Comparison of ENCODE assay signal across 1 cellular context in genomic region chr2:10448208-10448645, GRCh38.
TF ChIP-seq lines count a peak whose summit lies in the region.

ODC1 (minus strand) TSS chr2:10448327; CDS start chr2:10445032, 3,295 bp downstream.

TF ChIP-seq in HepG2, 621 proteins besides CTCF, POLR2A, EP300 and RAD21 (continued from another document):
- no peak for TF ChIP-seq BCL3 (CRISPR knock-in tag; IDR thresholded peaks at IDR 0.05)
- peak; percentile 5; the same call in 1 of the 2 replicates for TF ChIP-seq SAP130 (CRISPR knock-in tag; IDR thresholded peaks at IDR 0.05; ENCODE audit: low read depth)
- TF ChIP-seq GABPB1 (CRISPR knock-in tag; IDR thresholded peaks at IDR 0.05), result 0 out of 2 replicates have a peak, but pooled peaks have one; percentile 2
- TF ChIP-seq RFX3 (CRISPR knock-in tag; IDR thresholded peaks at IDR 0.05), result peak; percentile 73
- TF ChIP-seq, protein P1, sequence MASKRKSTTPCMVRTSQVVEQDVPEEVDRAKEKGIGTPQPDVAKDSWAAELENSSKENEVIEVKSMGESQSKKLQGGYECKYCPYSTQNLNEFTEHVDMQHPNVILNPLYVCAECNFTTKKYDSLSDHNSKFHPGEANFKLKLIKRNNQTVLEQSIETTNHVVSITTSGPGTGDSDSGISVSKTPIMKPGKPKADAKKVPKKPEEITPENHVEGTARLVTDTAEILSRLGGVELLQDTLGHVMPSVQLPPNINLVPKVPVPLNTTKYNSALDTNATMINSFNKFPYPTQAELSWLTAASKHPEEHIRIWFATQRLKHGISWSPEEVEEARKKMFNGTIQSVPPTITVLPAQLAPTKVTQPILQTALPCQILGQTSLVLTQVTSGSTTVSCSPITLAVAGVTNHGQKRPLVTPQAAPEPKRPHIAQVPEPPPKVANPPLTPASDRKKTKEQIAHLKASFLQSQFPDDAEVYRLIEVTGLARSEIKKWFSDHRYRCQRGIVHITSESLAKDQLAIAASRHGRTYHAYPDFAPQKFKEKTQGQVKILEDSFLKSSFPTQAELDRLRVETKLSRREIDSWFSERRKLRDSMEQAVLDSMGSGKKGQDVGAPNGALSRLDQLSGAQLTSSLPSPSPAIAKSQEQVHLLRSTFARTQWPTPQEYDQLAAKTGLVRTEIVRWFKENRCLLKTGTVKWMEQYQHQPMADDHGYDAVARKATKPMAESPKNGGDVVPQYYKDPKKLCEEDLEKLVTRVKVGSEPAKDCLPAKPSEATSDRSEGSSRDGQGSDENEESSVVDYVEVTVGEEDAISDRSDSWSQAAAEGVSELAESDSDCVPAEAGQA (IDR thresholded peaks at IDR 0.05; ENCODE audit: low read depth), result peak; percentile 27; the same call in 1 of the 2 replicates
- TF ChIP-seq, protein P1 (CRISPR knock-in tag; IDR thresholded peaks at IDR 0.05; ENCODE audit: borderline replicate concordance), result no peak
- TF ChIP-seq PCBP1 (IDR thresholded peaks at IDR 0.05; ENCODE audit: borderline replicate concordance, low read depth, low read length), result no peak
- TF ChIP-seq YEATS4 (CRISPR knock-in tag; IDR thresholded peaks at IDR 0.05; ENCODE audit: borderline replicate concordance), result peak; percentile 23
- TF ChIP-seq ZC3H13 (CRISPR knock-in tag; IDR thresholded peaks at IDR 0.05), result no peak
- TF ChIP-seq ZNF75D (CRISPR knock-in tag; IDR thresholded peaks at IDR 0.05; ENCODE audit: borderline replicate concordance), result no peak
- TF ChIP-seq ZNF670 (CRISPR knock-in tag; IDR thresholded peaks at IDR 0.05; ENCODE audit: borderline replicate concordance), result 0 out of 2 replicates have a peak, but pooled peaks have one; percentile 14
- 0 out of 2 replicates have a peak, but pooled peaks have one; percentile 7 for TF ChIP-seq ZNF850 (CRISPR knock-in tag; conservative IDR thresholded peaks at IDR 0.05)
- 0 out of 2 replicates have a peak, but pooled peaks have one; percentile 18 for TF ChIP-seq ZNF672 (CRISPR knock-in tag; IDR thresholded peaks at IDR 0.05)
- TF ChIP-seq TBX2 (CRISPR knock-in tag; IDR thresholded peaks at IDR 0.05; ENCODE audit: borderline replicate concordance), result no peak
- TF ChIP-seq HNF4G (IDR thresholded peaks at IDR 0.05; ENCODE audit: borderline replicate concordance, low read depth, low read length), result no peak
- no peak for TF ChIP-seq HNF4G (CRISPR knock-in tag; IDR thresholded peaks at IDR 0.05; ENCODE audit: borderline replicate concordance, low read depth)
- TF ChIP-seq ASH2L (IDR thresholded peaks at IDR 0.05; ENCODE audit: insufficient read length, low read depth, low read length), result peak; percentile 18
- 0 out of 2 replicates have a peak, but pooled peaks have one; percentile 5 for TF ChIP-seq NR2C2 (CRISPR knock-in tag; IDR thresholded peaks at IDR 0.05; ENCODE audit: borderline replicate concordance)
- TF ChIP-seq ZNF24 (IDR thresholded peaks at IDR 0.05), result no peak
- TF ChIP-seq, protein P2, sequence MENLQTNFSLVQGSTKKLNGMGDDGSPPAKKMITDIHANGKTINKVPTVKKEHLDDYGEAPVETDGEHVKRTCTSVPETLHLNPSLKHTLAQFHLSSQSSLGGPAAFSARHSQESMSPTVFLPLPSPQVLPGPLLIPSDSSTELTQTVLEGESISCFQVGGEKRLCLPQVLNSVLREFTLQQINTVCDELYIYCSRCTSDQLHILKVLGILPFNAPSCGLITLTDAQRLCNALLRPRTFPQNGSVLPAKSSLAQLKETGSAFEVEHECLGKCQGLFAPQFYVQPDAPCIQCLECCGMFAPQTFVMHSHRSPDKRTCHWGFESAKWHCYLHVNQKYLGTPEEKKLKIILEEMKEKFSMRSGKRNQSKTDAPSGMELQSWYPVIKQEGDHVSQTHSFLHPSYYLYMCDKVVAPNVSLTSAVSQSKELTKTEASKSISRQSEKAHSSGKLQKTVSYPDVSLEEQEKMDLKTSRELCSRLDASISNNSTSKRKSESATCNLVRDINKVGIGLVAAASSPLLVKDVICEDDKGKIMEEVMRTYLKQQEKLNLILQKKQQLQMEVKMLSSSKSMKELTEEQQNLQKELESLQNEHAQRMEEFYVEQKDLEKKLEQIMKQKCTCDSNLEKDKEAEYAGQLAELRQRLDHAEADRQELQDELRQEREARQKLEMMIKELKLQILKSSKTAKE (CRISPR knock-in tag; IDR thresholded peaks at IDR 0.05; ENCODE audit: borderline replicate concordance), result no peak
- TF ChIP-seq KLF9 (CRISPR knock-in tag; IDR thresholded peaks at IDR 0.05; ENCODE audit: low read depth), result no peak
- 0 out of 2 replicates have a peak, but pooled peaks have one; percentile 13 for TF ChIP-seq PRMT3 (CRISPR knock-in tag; IDR thresholded peaks at IDR 0.05; ENCODE audit: borderline replicate concordance, low read depth)
- TF ChIP-seq, protein P3, sequence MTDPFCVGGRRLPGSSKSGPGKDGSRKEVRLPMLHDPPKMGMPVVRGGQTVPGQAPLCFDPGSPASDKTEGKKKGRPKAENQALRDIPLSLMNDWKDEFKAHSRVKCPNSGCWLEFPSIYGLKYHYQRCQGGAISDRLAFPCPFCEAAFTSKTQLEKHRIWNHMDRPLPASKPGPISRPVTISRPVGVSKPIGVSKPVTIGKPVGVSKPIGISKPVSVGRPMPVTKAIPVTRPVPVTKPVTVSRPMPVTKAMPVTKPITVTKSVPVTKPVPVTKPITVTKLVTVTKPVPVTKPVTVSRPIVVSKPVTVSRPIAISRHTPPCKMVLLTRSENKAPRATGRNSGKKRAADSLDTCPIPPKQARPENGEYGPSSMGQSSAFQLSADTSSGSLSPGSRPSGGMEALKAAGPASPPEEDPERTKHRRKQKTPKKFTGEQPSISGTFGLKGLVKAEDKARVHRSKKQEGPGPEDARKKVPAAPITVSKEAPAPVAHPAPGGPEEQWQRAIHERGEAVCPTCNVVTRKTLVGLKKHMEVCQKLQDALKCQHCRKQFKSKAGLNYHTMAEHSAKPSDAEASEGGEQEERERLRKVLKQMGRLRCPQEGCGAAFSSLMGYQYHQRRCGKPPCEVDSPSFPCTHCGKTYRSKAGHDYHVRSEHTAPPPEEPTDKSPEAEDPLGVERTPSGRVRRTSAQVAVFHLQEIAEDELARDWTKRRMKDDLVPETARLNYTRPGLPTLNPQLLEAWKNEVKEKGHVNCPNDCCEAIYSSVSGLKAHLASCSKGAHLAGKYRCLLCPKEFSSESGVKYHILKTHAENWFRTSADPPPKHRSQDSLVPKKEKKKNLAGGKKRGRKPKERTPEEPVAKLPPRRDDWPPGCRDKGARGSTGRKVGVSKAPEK (CRISPR knock-in tag; IDR thresholded peaks at IDR 0.05; ENCODE audit: borderline replicate concordance), result no peak
- peak; percentile 55 for TF ChIP-seq DRAP1 (CRISPR knock-in tag; IDR thresholded peaks at IDR 0.05)
- TF ChIP-seq ELF1 (CRISPR knock-in tag; IDR thresholded peaks at IDR 0.05), result no peak
- no peak for TF ChIP-seq AKAP8 (CRISPR knock-in tag; IDR thresholded peaks at IDR 0.05)
- no peak for TF ChIP-seq CBX1 (IDR thresholded peaks at IDR 0.05; ENCODE audit: low read depth)
- TF ChIP-seq RBM39 (IDR thresholded peaks at IDR 0.05; ENCODE audit: low read depth, low read length, poor library complexity, severe bottlenecking), result peak; percentile 2
- peak; percentile 70 for TF ChIP-seq RBFOX2 (IDR thresholded peaks at IDR 0.05; ENCODE audit: low read depth, low read length)
- TF ChIP-seq PAWR (CRISPR knock-in tag; IDR thresholded peaks at IDR 0.05; ENCODE audit: borderline replicate concordance), result no peak
- TF ChIP-seq SOX13 (IDR thresholded peaks at IDR 0.05), result peak; percentile 60; the same call in 1 of the 2 replicates
- TF ChIP-seq SOX13 (CRISPR knock-in tag; conservative IDR thresholded peaks at IDR 0.05 in 1 of 2, IDR thresholded peaks at IDR 0.05 in 1 of 2), result no peak
- TF ChIP-seq ZIK1 (CRISPR knock-in tag; IDR thresholded peaks at IDR 0.05; ENCODE audit: borderline replicate concordance, low read depth), result peak; percentile 33; the same call in 1 of the 2 replicates
- peak; percentile 76; the same call in 1 of the 2 replicates for TF ChIP-seq ZNF816 (CRISPR knock-in tag; IDR thresholded peaks at IDR 0.05; ENCODE audit: borderline replicate concordance)
- TF ChIP-seq THAP11 (CRISPR knock-in tag; IDR thresholded peaks at IDR 0.05), result peak; percentile 6; the same call in 1 of the 2 replicates
- TF ChIP-seq ZNF691 (CRISPR knock-in tag; IDR thresholded peaks at IDR 0.05; ENCODE audit: borderline replicate concordance, low read depth), result peak; percentile 15; the same call in 1 of the 2 replicates
TF ChIP-seq in HepG2: peak in this region for 44.
